In genomic region chr2:96737831-96738230, GRCh38 we compare ENCODE assay signal across 14 cellular contexts. TPM values are rescaled to one million over a fixed set of nuclear protein-coding genes. Genes with fewer than 3 reads are reported as not detected.
A peak's percentile ranks its signal among the peaks of the same experiment; 100 is the strongest.
DNase-seq lines count a peak whose midpoint lies in the region; ATAC-seq and TF ChIP-seq lines count a peak whose summit lies in the region.
"Had no signal": no experiment of that assay in that cellular context is flagged by ENCODE, and none has a peak within 500 bp of the region (broad histone marks: within the 10 kb centered on the region; RNA-seq: fewer than 3 reads in every experiment).

No MANE protein-coding gene starts in this region.

- WGBS in GM23248 (ENCODE audit: low coverage in 1 of 2, low lambda C conversion rate in 2 of 2, missing lambda C conversion rate in 2 of 2), 2 experiments, result 90 to 94% methylated on average over 2 of the region's 2 CpGs

- peak overlapping the region in 2 of 10 experiments; percentile 15 to 92; a peak in 1 of 20 replicates for H3K4me3 ChIP-seq in BLaER1 treated with 17β-estradiol and CSF1 and Interleukin-3, amounts not matched to agents 10 nM and 100 nM
- H3K4me3 ChIP-seq in GM23338 (no peak overlapping the region), GM23248 (no peak overlapping the region)
- H3K4me3 ChIP-seq: esophagus muscularis mucosa, heart right ventricle, uterus had no signal

- peak overlapping the region in 4 of 11 experiments; percentile 16 to 40 (median 24); a peak in 2 of 22 replicates for H3K9ac ChIP-seq in BLaER1 treated with 17β-estradiol and CSF1 and Interleukin-3, amounts not matched to agents 10 nM and 100 nM
- no peak overlapping the region for H3K9ac ChIP-seq in GM23248

- H3K9me2 ChIP-seq in GM23338 (ENCODE audit: insufficient read depth), result no peaks in the 10 kb centered on the region
- H3K9me2 ChIP-seq in GM23248 (ENCODE audit: insufficient read depth), result no peaks in the 10 kb centered on the region

- TF ChIP-seq CTCF in GM23338 (conservative IDR thresholded peaks at IDR 0.05; ENCODE audit: low read depth in 2 of 2), result no peak
- no peak for TF ChIP-seq CTCF in activated CD8-positive, alpha-beta T cell treated with anti-CD3 and anti-CD28 coated beads for 36 hours (IDR thresholded peaks at IDR 0.05)

- H3K36me3 Mint-ChIP-seq in GM23338 (ENCODE audit: low read depth) (peaks cover 36% of the 10 kb centered on the region), memory B cell (peaks cover 13% of the 10 kb centered on the region)
- peaks cover 12% of the 10 kb centered on the region for H3K36me3 Mint-ChIP-seq in activated CD8-positive, alpha-beta T cell treated with anti-CD3 and anti-CD28 coated beads for 36 hours (ENCODE audit: low read depth)

- no peak overlapping the region for H2AFZ ChIP-seq in GM23338
- no peak overlapping the region for H2AFZ ChIP-seq in GM23248

- no peaks in the 10 kb centered on the region for H3F3A ChIP-seq in GM23338 (replicated peaks; ENCODE audit: low read depth)
- H3F3A ChIP-seq in GM23248 (ENCODE audit: insufficient read depth), result no peaks in the 10 kb centered on the region

- CTCF ChIA-PET in activated CD8-positive, alpha-beta T cell treated with anti-CD3 and anti-CD28 coated beads for 36 hours (lab: Charles Lee), result interaction anchor here (1.6 to 5.0 kb wide), 2 partner anchors 24 to 184 kb away, joined by 6 to 33 read pairs; partner anchors contain the start of gene CNNM4

- peaks cover 0 to 7% (median 0%) of the 10 kb centered on the region in 11 experiments; a peak in 1 of 22 replicates for H4K20me1 ChIP-seq in BLaER1 treated with 17β-estradiol and CSF1 and Interleukin-3, amounts not matched to agents 10 nM and 100 nM
- H4K20me1 ChIP-seq in GM23338 (replicated peaks; ENCODE audit: insufficient read depth) (peaks cover 12% of the 10 kb centered on the region; the same call in 1 of the 2 replicates), GM23248 (ENCODE audit: insufficient read depth) (no peaks in the 10 kb centered on the region)

- H3K36me3 ChIP-seq in BLaER1 treated with 17β-estradiol and CSF1 and Interleukin-3, amounts not matched to agents 10 nM and 100 nM, result peaks cover 34 to 49% (median 43%) of the 10 kb centered on the region in 11 experiments
- H3K36me3 ChIP-seq in GM23338 (ENCODE audit: insufficient read depth), result peaks cover 34% of the 10 kb centered on the region
- peaks cover 30% of the 10 kb centered on the region for H3K36me3 ChIP-seq in GM23248 (ENCODE audit: low read depth)
- H3K36me3 ChIP-seq: uterus had no signal

- H3K27ac ChIP-seq in BLaER1 treated with 17β-estradiol and CSF1 and Interleukin-3, amounts not matched to agents 10 nM and 100 nM, result 0 out of 22 replicates have a peak overlapping the region, but pooled peaks of 1 of the 11 experiments have one; percentile 5
- H3K27ac ChIP-seq in GM23338 (ENCODE audit: low read depth), result no peak overlapping the region
- no peak overlapping the region for H3K27ac ChIP-seq in GM23248
- H3K27ac ChIP-seq: C4-2B, esophagus muscularis mucosa, heart right ventricle, uterus had no signal

- H3K4me1 Mint-ChIP-seq in GM23338 (peaks cover 9% of the 10 kb centered on the region), memory B cell (peaks cover 21% of the 10 kb centered on the region)
- peaks cover 29% of the 10 kb centered on the region for H3K4me1 Mint-ChIP-seq in activated CD8-positive, alpha-beta T cell treated with anti-CD3 and anti-CD28 coated beads for 36 hours (ENCODE audit: low read depth)

- H3K79me2 ChIP-seq in GM23338 (replicated peaks; ENCODE audit: insufficient read depth) (peaks cover 45% of the 10 kb centered on the region), GM23248 (ENCODE audit: insufficient read depth) (peaks cover 27% of the 10 kb centered on the region)

- intact Hi-C loops in activated CD8-positive, alpha-beta T cell treated with anti-CD3 and anti-CD28 coated beads for 36 hours (cut with micrococcal nuclease), result no loop called here

- peaks cover 6% of the 10 kb centered on the region for H3K27me3 Mint-ChIP-seq in GM23338 (ENCODE audit: insufficient read depth, low read depth, poor library complexity)
- no peaks in the 10 kb centered on the region for H3K27me3 Mint-ChIP-seq in activated CD8-positive, alpha-beta T cell treated with anti-CD3 and anti-CD28 coated beads for 36 hours
- no peaks in the 10 kb centered on the region for H3K27me3 Mint-ChIP-seq in memory B cell
- H3K27me3 Mint-ChIP-seq: stimulated activated naive B cell treated with anti-CD40 and anti-IgM and Interleukin-4, amounts not matched to agents 10 μg/mL and 1 μg/mL and 100 μg/mL, for 72 hours had no signal

- H3K27ac Mint-ChIP-seq in GM23338, result no peak overlapping the region
- peak overlapping the region; percentile 39 for H3K27ac Mint-ChIP-seq in activated CD8-positive, alpha-beta T cell treated with anti-CD3 and anti-CD28 coated beads for 36 hours
- H3K27ac Mint-ChIP-seq in memory B cell, result no peak overlapping the region
- H3K27ac Mint-ChIP-seq: stimulated activated naive B cell treated with anti-CD40 and anti-IgM and Interleukin-4, amounts not matched to agents 10 μg/mL and 1 μg/mL and 100 μg/mL, for 72 hours had no signal

- no peaks in the 10 kb centered on the region; the same call in 2 of the 3 replicates for H3K9me3 Mint-ChIP-seq in GM23338
- no peaks in the 10 kb centered on the region for H3K9me3 Mint-ChIP-seq in activated CD8-positive, alpha-beta T cell treated with anti-CD3 and anti-CD28 coated beads for 36 hours
- no peaks in the 10 kb centered on the region for H3K9me3 Mint-ChIP-seq in memory B cell
- H3K9me3 Mint-ChIP-seq: stimulated activated naive B cell treated with anti-CD40 and anti-IgM and Interleukin-4, amounts not matched to agents 10 μg/mL and 1 μg/mL and 100 μg/mL, for 72 hours had no signal

- H3K27me3 ChIP-seq in BLaER1 treated with 17β-estradiol and CSF1 and Interleukin-3, amounts not matched to agents 10 nM and 100 nM, result no peaks in the 10 kb centered on the region
- H3K27me3 ChIP-seq in GM23338 (ENCODE audit: insufficient read depth) (no peaks in the 10 kb centered on the region), GM23248 (replicated peaks; ENCODE audit: insufficient read depth) (no peaks in the 10 kb centered on the region)
- H3K27me3 ChIP-seq: esophagus muscularis mucosa, heart right ventricle, uterus had no signal

- H3K4me1 ChIP-seq in BLaER1 treated with 17β-estradiol and CSF1 and Interleukin-3, amounts not matched to agents 10 nM and 100 nM, result peaks cover 31 to 48% (median 39%) of the 10 kb centered on the region in 10 experiments
- H3K4me1 ChIP-seq in GM23338 (ENCODE audit: insufficient read depth) (peaks cover 6% of the 10 kb centered on the region; the same call in 1 of the 2 replicates), GM23248 (ENCODE audit: insufficient read depth) (peaks cover 4% of the 10 kb centered on the region; the same call in 1 of the 2 replicates)

- ATAC-seq in GM23338 (no peak), memory B cell (ENCODE audit: low read depth) (no peak)
- ATAC-seq in activated CD8-positive, alpha-beta T cell treated with anti-CD3 and anti-CD28 coated beads for 36 hours, result no peak
- ATAC-seq: heart right ventricle; stimulated activated naive B cell treated with anti-CD40 and anti-IgM and Interleukin-4, amounts not matched to agents 10 μg/mL and 1 μg/mL and 100 μg/mL, for 72 hours had no signal

- H3K4me2 ChIP-seq in BLaER1 treated with 17β-estradiol and CSF1 and Interleukin-3, amounts not matched to agents 10 nM and 100 nM, result peak overlapping the region; percentile 83 to 98 (median 92)
- H3K4me2 ChIP-seq in GM23338, result no peak overlapping the region
- H3K4me2 ChIP-seq in GM23248 (ENCODE audit: unreplicated experiment), result no peak overlapping the region

- DNase-seq in GM23338 (ENCODE audit: low spot score), result no peak
- DNase-seq in activated CD8-positive, alpha-beta T cell treated with anti-CD3 and anti-CD28 coated beads for 36 hours, result no peak
- DNase-seq in memory B cell (ENCODE audit: low spot score in 2 of 2), result no peak
- no peak for DNase-seq in stimulated activated CD4-positive, alpha-beta T cell treated with anti-CD3 and anti-CD28 coated beads, Interleukin-4, amount 100 ng/mL, for 24 hours
- DNase-seq in GM23248, result no peak
- no peak for DNase-seq in ACHN
- DNase-seq in globus pallidus (ENCODE audit: low spot score), result no peak
- DNase-seq: heart right ventricle; NCI-H345; stimulated activated naive B cell treated with anti-CD40 and anti-IgM and Interleukin-4, amounts not matched to agents 10 μg/mL and 1 μg/mL and 100 μg/mL, for 72 hours; uterus had no signal

- in situ Hi-C loops in GM23248 (cut with MboI) (no loop called here), ACHN (cut with HindIII; ENCODE audit: low pct_ligation_motif_present, low pct_unique_long_range_greater_than_20kb, low sequenced_read_pairs) (no loop called here)

- no peaks in the 10 kb centered on the region for H3K9me3 ChIP-seq in BLaER1 treated with 17β-estradiol and CSF1 and Interleukin-3, amounts not matched to agents 10 nM and 100 nM (replicated peaks in 1 of 11)
- H3K9me3 ChIP-seq in GM23248 (ENCODE audit: low read depth), result no peaks in the 10 kb centered on the region
- H3K9me3 ChIP-seq: esophagus muscularis mucosa, heart right ventricle, uterus had no signal

- POLR2A ChIA-PET in activated CD8-positive, alpha-beta T cell treated with anti-CD3 and anti-CD28 coated beads for 36 hours (lab: Charles Lee), result no interaction called here

- 0 out of 3 replicates have a peak overlapping the region, but pooled peaks have one; percentile 8 for H3K4me3 Mint-ChIP-seq in GM23338
- peak overlapping the region; percentile 4 for H3K4me3 Mint-ChIP-seq in activated CD8-positive, alpha-beta T cell treated with anti-CD3 and anti-CD28 coated beads for 36 hours
- H3K4me3 Mint-ChIP-seq in memory B cell, result peak overlapping the region; percentile 0
- H3K4me3 Mint-ChIP-seq: stimulated activated naive B cell treated with anti-CD40 and anti-IgM and Interleukin-4, amounts not matched to agents 10 μg/mL and 1 μg/mL and 100 μg/mL, for 72 hours had no signal

TF ChIP-seq in GM23338, 12 proteins besides CTCF, POLR2A, EP300 and RAD21 (continues in another document):
- TF ChIP-seq NANOG (IDR thresholded peaks at IDR 0.05; ENCODE audit: borderline replicate concordance), result no peak
- TF ChIP-seq EZH2phosphoT487 (IDR thresholded peaks at IDR 0.05; ENCODE audit: unreplicated experiment), result no peak

RNA-seq across cellular contexts. Expression of gene LMAN2L, which starts 2.0 kb away (rescaled TPM):
- total RNA-seq in GM23338 (2014; rRNA removed; shearing (Covaris generic)), result 15.8 and 16.7 TPM in 2 replicates
- polyA plus RNA-seq in GM23338 (2016; fragmentation: Nextera tagmentation; extraction: Ambion mirVana) (10.5 and 11.8 TPM in 2 replicates), GM23248 (2016; fragmentation: Nextera tagmentation; extraction: Ambion mirVana) (22.3 and 25.5 TPM in 2 replicates)
- total RNA-seq in activated CD8-positive, alpha-beta T cell treated with anti-CD3 and anti-CD28 coated beads for 36 hours, result 1 to 10 TPM; 4.4 to 6.1 TPM
- total RNA-seq in GM23248 (2014; rRNA removed; shearing (Covaris generic)), result 24.6 and 29.5 TPM in 2 replicates

RNA-seq across cellular contexts. Expression of gene CNNM4, which starts 22.9 kb away (rescaled TPM):
- 6.7 and 12.9 TPM in 2 replicates for total RNA-seq in GM23338 (2014; rRNA removed; shearing (Covaris generic))
- polyA plus RNA-seq in GM23338 (2016; fragmentation: Nextera tagmentation; extraction: Ambion mirVana) (2.5 and 2.9 TPM in 2 replicates), GM23248 (2016; fragmentation: Nextera tagmentation; extraction: Ambion mirVana) (2.4 and 2.8 TPM in 2 replicates)
- 1 to 10 TPM; 5.1 to 5.8 TPM for total RNA-seq in activated CD8-positive, alpha-beta T cell treated with anti-CD3 and anti-CD28 coated beads for 36 hours
- 4.8 and 6.1 TPM in 2 replicates for total RNA-seq in GM23248 (2014; rRNA removed; shearing (Covaris generic))

Comparison
In these comparisons a context has a peak if more than half of its experiments do, and no peak if none do; other contexts are left out.
1. H3K4me2 ChIP-seq: peak in BLaER1 treated with 17β-estradiol and CSF1 and Interleukin-3, amounts not matched to agents 10 nM and 100 nM (11 of 11); none in GM23338 (single experiment) and GM23248 (single experiment).
2. Peak in every context shown above with its lines, with median percentiles within 50 percentile points of each other: H3K4me3 Mint-ChIP-seq.